ENCODE assay signal across 13 cellular contexts in genomic region chr3:25834346-25834745, GRCh38. TPM values are rescaled to one million over a fixed set of nuclear protein-coding genes. Genes with fewer than 3 reads are reported as not detected.
A peak's percentile ranks its signal among the peaks of the same experiment; 100 is the strongest.
DNase-seq lines count a peak whose midpoint lies in the region; ATAC-seq lines count a peak whose summit lies in the region.
"Had no signal": no experiment of that assay in that cellular context is flagged by ENCODE, and none has a peak within 500 bp of the region (broad histone marks: within the 10 kb centered on the region; RNA-seq: fewer than 3 reads in every experiment).

No MANE protein-coding gene starts in this region.

- CTCF ChIA-PET in activated CD4-positive, alpha-beta memory T cell treated with anti-CD3 and anti-CD28 coated beads for 36 hours (lab: Charles Lee): no interaction called here

- peaks cover 5% of the 10 kb centered on the region for H3K36me3 Mint-ChIP-seq in activated CD4-positive, alpha-beta memory T cell treated with anti-CD3 and anti-CD28 coated beads for 36 hours

- H3K27me3 Mint-ChIP-seq in activated CD4-positive, alpha-beta memory T cell treated with anti-CD3 and anti-CD28 coated beads for 36 hours: peaks cover 9% of the 10 kb centered on the region

- no peak for DNase-seq in activated CD4-positive, alpha-beta memory T cell treated with anti-CD3 and anti-CD28 coated beads for 36 hours
- DNase-seq in NCI-H1436 (lab: John Stamatoyannopoulos, UW): no peak
- no peak for DNase-seq in NCI-H2196 (lab: John Stamatoyannopoulos, UW; ENCODE audit: unreplicated experiment)
- no peak for DNase-seq in cortex of kidney (lab: John Stamatoyannopoulos, UW)
- DNase-seq: esophagus squamous epithelium, mesendoderm, ovary, T1000 had no signal

- ATAC-seq in GM18502 (IDR thresholded peaks at IDR 0.05; ENCODE audit: poor library complexity, unreplicated experiment) (peak; percentile 75), GM19455 (IDR thresholded peaks at IDR 0.05; ENCODE audit: unreplicated experiment) (peak; percentile 87), HG02759 (IDR thresholded peaks at IDR 0.05; ENCODE audit: unreplicated experiment) (peak; percentile 67), HG03432 (IDR thresholded peaks at IDR 0.05; ENCODE audit: unreplicated experiment) (peak; percentile 83)
- ATAC-seq: activated naive CD4-positive, alpha-beta T cell treated with anti-CD3 and anti-CD28 coated beads, Interleukin-2, amount 50 U/mL, for 72 hours had no signal

- peaks cover 4% of the 10 kb centered on the region for H3K9me3 Mint-ChIP-seq in activated CD4-positive, alpha-beta memory T cell treated with anti-CD3 and anti-CD28 coated beads for 36 hours

- no peaks in the 10 kb centered on the region for H3K4me1 Mint-ChIP-seq in activated CD4-positive, alpha-beta memory T cell treated with anti-CD3 and anti-CD28 coated beads for 36 hours (ENCODE audit: low read depth)

- H3K27ac Mint-ChIP-seq in activated CD4-positive, alpha-beta memory T cell treated with anti-CD3 and anti-CD28 coated beads for 36 hours: no peak overlapping the region
- H3K27ac Mint-ChIP-seq: activated naive CD4-positive, alpha-beta T cell treated with anti-CD3 and anti-CD28 coated beads, Interleukin-2, amount 50 U/mL, for 72 hours had no signal

- H3K4me3 Mint-ChIP-seq in activated CD4-positive, alpha-beta memory T cell treated with anti-CD3 and anti-CD28 coated beads for 36 hours: no peak overlapping the region

- intact Hi-C loops in activated CD4-positive, alpha-beta memory T cell treated with anti-CD3 and anti-CD28 coated beads for 36 hours (cut with micrococcal nuclease): no loop called here

- POLR2A ChIA-PET in activated CD4-positive, alpha-beta memory T cell treated with anti-CD3 and anti-CD28 coated beads for 36 hours (lab: Charles Lee): no interaction called here

RNA-seq across cellular contexts. Expression of gene OXSM, which starts 44.5 kb away (rescaled TPM):
- 10 to 100 TPM; 15.1 to 16.1 TPM for total RNA-seq in activated CD4-positive, alpha-beta memory T cell treated with anti-CD3 and anti-CD28 coated beads for 36 hours

RNA-seq across cellular contexts. Expression of gene NGLY1, which starts 51.1 kb away (rescaled TPM):
- 10 to 100 TPM; 51.5 to 56.7 TPM for total RNA-seq in activated CD4-positive, alpha-beta memory T cell treated with anti-CD3 and anti-CD28 coated beads for 36 hours
